In genomic region chr6:28152531-28152930, GRCh38 we compare ENCODE assay signal across 29 cellular contexts.
"Had no signal": no experiment of that assay in that cellular context is flagged by ENCODE, and none has a peak within 500 bp of the region (broad histone marks: within the 10 kb centered on the region; RNA-seq: fewer than 3 reads in every experiment).

No MANE protein-coding gene starts in this region.

- H3K27me3 Mint-ChIP-seq: naive B cell; naive thymus-derived CD8-positive, alpha-beta T cell had no signal

- H3K4me1 Mint-ChIP-seq: mesothelial cell of epicardium had no signal

- H3K27ac Mint-ChIP-seq: immature natural killer cell, mesothelial cell of epicardium had no signal

- H3K9me3 ChIP-seq: gastrocnemius medialis, heart left ventricle, left ventricle myocardium inferior, lower lobe of right lung, mucosa of descending colon had no signal

- H3K4me3 Mint-ChIP-seq: immature natural killer cell; mesothelial cell of epicardium; naive B cell; naive thymus-derived CD8-positive, alpha-beta T cell had no signal

- H3K27ac ChIP-seq: coronary artery, dorsolateral prefrontal cortex, epithelial cell of prostate, esophagus squamous epithelium, gastrocnemius medialis, heart left ventricle, hepatocyte, left ventricle myocardium inferior, lower lobe of right lung had no signal

- H3K4me1 ChIP-seq: esophagus squamous epithelium, gastrocnemius medialis, heart left ventricle, left ventricle myocardium inferior, lower lobe of right lung had no signal

- DNase-seq: dermis blood vessel endothelial cell; dorsolateral prefrontal cortex; effector CD4-positive, alpha-beta T cell; effector memory CD4-positive, alpha-beta T cell; erythroblast; esophagus squamous epithelium; foreskin fibroblast; foreskin melanocyte; gastrocnemius medialis; heart left ventricle; hypothalamus; immature natural killer cell; islet precursor cell; kidney; kidney glomerular epithelial cell; left colon; left ventricle myocardium inferior; lower lobe of right lung; mesenchymal stem cell; mucosa of descending colon; naive B cell; naive thymus-derived CD8-positive, alpha-beta T cell had no signal

- H3K27me3 ChIP-seq: dorsolateral prefrontal cortex, esophagus squamous epithelium, gastrocnemius medialis, heart left ventricle, hepatocyte had no signal

- H3K4me3 ChIP-seq: coronary artery, dorsolateral prefrontal cortex, esophagus squamous epithelium, gastrocnemius medialis, heart left ventricle, hepatocyte, left ventricle myocardium inferior, lower lobe of right lung, mucosa of descending colon had no signal

- H3K4me2 ChIP-seq: hepatocyte had no signal

- FAIRE-seq: colon, kidney had no signal

- H2AFZ ChIP-seq: hepatocyte had no signal

- ATAC-seq: esophagus mucosa; gastrocnemius medialis; heart left ventricle; left colon; left lobe of liver; lower lobe of right lung; mucosa of descending colon; naive thymus-derived CD8-positive, alpha-beta T cell had no signal

- H3K9me3 Mint-ChIP-seq: immature natural killer cell had no signal
